11 cellular contexts compared by ENCODE assay signal in the genomic region with DNA sequence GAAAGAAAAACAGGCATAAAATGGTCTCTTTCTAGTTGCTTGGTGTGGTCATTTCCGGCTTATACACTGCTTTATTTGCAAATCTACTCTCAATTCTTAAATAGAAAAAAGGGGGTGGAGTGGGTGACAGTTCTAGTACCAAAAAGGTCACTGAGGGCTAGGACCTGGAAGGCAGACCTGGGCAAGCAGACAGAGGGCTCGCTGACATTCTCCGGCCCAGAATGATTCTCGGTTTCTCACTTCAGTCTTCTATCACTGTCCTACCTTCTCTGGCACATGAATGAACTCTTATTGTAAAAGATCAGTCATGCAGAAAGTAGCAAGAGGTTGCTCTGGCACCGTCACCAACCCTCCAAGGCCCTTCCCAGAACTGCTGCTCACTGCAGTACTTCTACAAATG. TPM values are rescaled to one million over a fixed set of nuclear protein-coding genes. Genes with fewer than 3 reads are reported as not detected.
A peak's percentile ranks its signal among the peaks of the same experiment; 100 is the strongest.
DNase-seq lines count a peak whose midpoint lies in the region; ATAC-seq and TF ChIP-seq lines count a peak whose summit lies in the region.
"Had no signal": no experiment of that assay in that cellular context is flagged by ENCODE, and none has a peak within 500 bp of the region (broad histone marks: within the 10 kb centered on the region; RNA-seq: fewer than 3 reads in every experiment).

No MANE protein-coding gene starts in this region.

- TF ChIP-seq CTCF in Panc1 (IDR thresholded peaks at IDR 0.05), result no peak

- no peaks in the 10 kb centered on the region for H3K9me3 ChIP-seq in Panc1 (ENCODE audit: control insufficient read depth, insufficient read depth, low read depth, low read length)
- H3K9me3 ChIP-seq in effector memory CD4-positive, alpha-beta T cell (ENCODE audit: control insufficient read depth, low read length), result no peaks in the 10 kb centered on the region

- no peaks in the 10 kb centered on the region; the same call in 1 of the 2 replicates for H3K36me3 ChIP-seq in Panc1 (ENCODE audit: control insufficient read depth, insufficient read depth, low read length)
- no peaks in the 10 kb centered on the region for H3K36me3 ChIP-seq in effector memory CD4-positive, alpha-beta T cell (ENCODE audit: control insufficient read depth, insufficient read depth, low read length)

- H3K27me3 ChIP-seq in Panc1 (ENCODE audit: control insufficient read depth, insufficient read depth, low read length), result no peaks in the 10 kb centered on the region
- no peaks in the 10 kb centered on the region for H3K27me3 ChIP-seq in effector memory CD4-positive, alpha-beta T cell (replicated peaks; ENCODE audit: control insufficient read depth, insufficient read depth, low read length, poor library complexity, severe bottlenecking)

- H3K27ac ChIP-seq in Panc1 (ENCODE audit: low read length), result peak overlapping the region; percentile 79
- H3K27ac ChIP-seq in effector memory CD4-positive, alpha-beta T cell (ENCODE audit: insufficient read depth, low read length, poor library complexity, severe bottlenecking), result no peak overlapping the region

- no peaks in the 10 kb centered on the region for H3K36me3 Mint-ChIP-seq in stimulated activated effector memory CD8-positive, alpha-beta T cell treated with anti-CD3 and anti-CD28 coated beads, Interleukin-12 subunit alpha, Interleukin-12 subunit beta, amount 100 ng/mL, for 72 hours
- H3K36me3 Mint-ChIP-seq: activated naive CD8-positive, alpha-beta T cell treated with anti-CD3 and anti-CD28 coated beads, Interleukin-2, amount 10 ng/mL, durations not matched to agents 7 days and 5 days had no signal

- DNase-seq in NCI-H2107 treated with DMSO at 0.1 percent for 48 hours (lab: John Stamatoyannopoulos, UW; ENCODE audit: unreplicated experiment) (peak; percentile 37), NCI-H2107 (lab: John Stamatoyannopoulos, UW) (no peak), Panc1 (ENCODE audit: low read depth, low spot score) (no peak), activated gamma-delta T cell (lab: John Stamatoyannopoulos, UW) (no peak), sciatic nerve (ENCODE audit: low spot score) (no peak)
- no peak for DNase-seq in stimulated activated effector memory CD8-positive, alpha-beta T cell treated with anti-CD3 and anti-CD28 coated beads, Interleukin-12 subunit alpha, Interleukin-12 subunit beta, amount 100 ng/mL, for 72 hours (ENCODE audit: low spot score in 2 of 2)
- no peak for DNase-seq in effector memory CD4-positive, alpha-beta T cell
- DNase-seq: activated CD4-positive, alpha-beta T cell treated with anti-CD3 and anti-CD28 coated beads, Interleukin-2, amount 10 ng/mL, durations not matched to agents 7 days and 5 days; activated naive CD8-positive, alpha-beta T cell treated with anti-CD3 and anti-CD28 coated beads, Interleukin-2, amount 10 ng/mL, durations not matched to agents 7 days and 5 days; hypothalamus had no signal

- peaks cover 93% of the 10 kb centered on the region for H3K4me1 ChIP-seq in Panc1 (ENCODE audit: control insufficient read depth, insufficient read depth, low read length)
- H3K4me1 ChIP-seq in effector memory CD4-positive, alpha-beta T cell (ENCODE audit: control insufficient read depth, insufficient read depth, low read length, poor library complexity, severe bottlenecking), result peaks cover 6% of the 10 kb centered on the region

- no peak overlapping the region for H3K27ac Mint-ChIP-seq in stimulated activated effector memory CD8-positive, alpha-beta T cell treated with anti-CD3 and anti-CD28 coated beads, Interleukin-12 subunit alpha, Interleukin-12 subunit beta, amount 100 ng/mL, for 72 hours
- H3K27ac Mint-ChIP-seq: activated CD4-positive, alpha-beta T cell treated with anti-CD3 and anti-CD28 coated beads, Interleukin-2, amount 10 ng/mL, durations not matched to agents 7 days and 5 days; activated naive CD8-positive, alpha-beta T cell treated with anti-CD3 and anti-CD28 coated beads, Interleukin-2, amount 10 ng/mL, durations not matched to agents 7 days and 5 days had no signal

- H3K4me3 Mint-ChIP-seq in stimulated activated effector memory CD8-positive, alpha-beta T cell treated with anti-CD3 and anti-CD28 coated beads, Interleukin-12 subunit alpha, Interleukin-12 subunit beta, amount 100 ng/mL, for 72 hours, result no peak overlapping the region
- H3K4me3 Mint-ChIP-seq: activated CD4-positive, alpha-beta T cell treated with anti-CD3 and anti-CD28 coated beads, Interleukin-2, amount 10 ng/mL, durations not matched to agents 7 days and 5 days; activated naive CD8-positive, alpha-beta T cell treated with anti-CD3 and anti-CD28 coated beads, Interleukin-2, amount 10 ng/mL, durations not matched to agents 7 days and 5 days had no signal

- in situ Hi-C loops in Panc1 (cut with HindIII; ENCODE audit: low pct_unique_long_range_greater_than_20kb, low sequenced_read_pairs), result no loop called here

- H3K9me3 Mint-ChIP-seq in stimulated activated effector memory CD8-positive, alpha-beta T cell treated with anti-CD3 and anti-CD28 coated beads, Interleukin-12 subunit alpha, Interleukin-12 subunit beta, amount 100 ng/mL, for 72 hours, result no peaks in the 10 kb centered on the region
- H3K9me3 Mint-ChIP-seq: activated CD4-positive, alpha-beta T cell treated with anti-CD3 and anti-CD28 coated beads, Interleukin-2, amount 10 ng/mL, durations not matched to agents 7 days and 5 days; activated naive CD8-positive, alpha-beta T cell treated with anti-CD3 and anti-CD28 coated beads, Interleukin-2, amount 10 ng/mL, durations not matched to agents 7 days and 5 days had no signal

- TSS peak; percentile 4 for BruUV-seq in Panc1 (replicated peaks; lab: Mats Ljungman, UMichigan)

- peak overlapping the region in 1 of 2 experiments; percentile 15; a peak in 2 of 4 replicates for H3K4me3 ChIP-seq in Panc1 (ENCODE audit: low read depth in 2 of 2, low read length in 2 of 2)
- H3K4me3 ChIP-seq in effector memory CD4-positive, alpha-beta T cell (ENCODE audit: insufficient read depth, low read depth, low read length, poor library complexity, severe bottlenecking), result no peak overlapping the region

- ATAC-seq in HG03520 (IDR thresholded peaks at IDR 0.05; ENCODE audit: unreplicated experiment) (peak; percentile 47), Panc1 (peak; percentile 39; the same call in 1 of the 2 replicates), sciatic nerve (no peak)
- ATAC-seq in stimulated activated effector memory CD8-positive, alpha-beta T cell treated with anti-CD3 and anti-CD28 coated beads, Interleukin-12 subunit alpha, Interleukin-12 subunit beta, amount 100 ng/mL, for 72 hours, result peak; percentile 65

- peaks cover 20% of the 10 kb centered on the region for H3K4me1 Mint-ChIP-seq in stimulated activated effector memory CD8-positive, alpha-beta T cell treated with anti-CD3 and anti-CD28 coated beads, Interleukin-12 subunit alpha, Interleukin-12 subunit beta, amount 100 ng/mL, for 72 hours

- POLR2A ChIA-PET in Panc1 (lab: Charles Lee), result no interaction called here

- intact Hi-C loops in Panc1 (cut with micrococcal nuclease; ENCODE audit: unreplicated experiment), result no loop called here
- intact Hi-C loops in sciatic nerve (cut with DNase I), result no loop called here

- CTCF ChIA-PET in Panc1 (lab: Charles Lee), result no interaction called here

RNA-seq across cellular contexts. Expression of gene MALSU1, which starts 54.0 kb away (rescaled TPM):
- total RNA-seq in Panc1 (2021; ENCODE audit: unreplicated experiment) (111 TPM), sciatic nerve (44.7 TPM)
- 100 TPM for polyA plus RNA-seq in Panc1 (2012; ENCODE audit: insufficient read length)
